9 cellular contexts compared by ENCODE assay signal in genomic region chr5:172455511-172456061, GRCh38. TPM values are rescaled to one million over a fixed set of nuclear protein-coding genes. Genes with fewer than 3 reads are reported as not detected.
DNase-seq lines count a peak whose midpoint lies in the region; ATAC-seq and TF ChIP-seq lines count a peak whose summit lies in the region.
"Had no signal": no experiment of that assay in that cellular context is flagged by ENCODE, and none has a peak within 500 bp of the region (broad histone marks: within the 10 kb centered on the region; RNA-seq: fewer than 3 reads in every experiment).

No MANE protein-coding gene starts in this region.

- H3K4me3 ChIP-seq in cardiac fibroblast (replicated peaks in 1 of 2; ENCODE audit: low read depth in 2 of 2, low read length in 2 of 2) (no peak overlapping the region), lung (no peak overlapping the region)

- ATAC-seq in natural killer cell (no peak), lung (ENCODE audit: insufficient read depth, low FRiP score) (peak; percentile 23)
- ATAC-seq in natural killer cell treated with Interleukin-12 subunit alpha and Interleukin-12 subunit beta and Interleukin-15 and Interleukin-18, amount 100 ng/mL, for 72 hours: no peak

- no peaks in the 10 kb centered on the region for H3K9me3 Mint-ChIP-seq in natural killer cell
- H3K9me3 Mint-ChIP-seq in natural killer cell treated with Interleukin-12 subunit alpha and Interleukin-12 subunit beta and Interleukin-15 and Interleukin-18, amount 100 ng/mL, for 72 hours: no peaks in the 10 kb centered on the region

- no peaks in the 10 kb centered on the region for H3K36me3 ChIP-seq in lung (ENCODE audit: control insufficient read depth in 2 of 2, insufficient read depth in 2 of 2, low read length in 2 of 2)

- intact Hi-C loops in natural killer cell (cut with micrococcal nuclease): no loop called here

- TF ChIP-seq CTCF in natural killer cell (IDR thresholded peaks at IDR 0.05) (no peak), cardiac fibroblast (IDR thresholded peaks at IDR 0.05; ENCODE audit: low read depth, low read length) (no peak), lung (IDR thresholded peaks at IDR 0.05; ENCODE audit: control extremely low read depth, extremely low read depth) (no peak)

- peaks cover 14% of the 10 kb centered on the region in 2 donors for H3K4me1 Mint-ChIP-seq in natural killer cell
- peaks cover 5 to 16% of the 10 kb centered on the region in 2 donors for H3K4me1 Mint-ChIP-seq in natural killer cell treated with Interleukin-12 subunit alpha and Interleukin-12 subunit beta and Interleukin-15 and Interleukin-18, amount 100 ng/mL, for 72 hours (ENCODE audit: low read depth in 2 of 2)

- no peaks in the 10 kb centered on the region for H3K27me3 ChIP-seq in lung (ENCODE audit: control insufficient read depth, insufficient read depth)

- H3K9me3 ChIP-seq in lung (ENCODE audit: control insufficient read depth in 2 of 2, insufficient read depth in 1 of 2, low read length in 1 of 2): no peaks in the 10 kb centered on the region

- WGBS in lung, 2 donors: 57 to 71% methylated on average over 13 of the region's 13 CpGs

- H3K4me1 ChIP-seq in lung (ENCODE audit: control insufficient read depth in 2 of 2, insufficient read depth in 2 of 2, low read length in 2 of 2): peaks cover 0 to 11% of the 10 kb centered on the region in 2 donors

- no peak for DNase-seq in natural killer cell
- DNase-seq in natural killer cell treated with Interleukin-12 subunit alpha and Interleukin-12 subunit beta and Interleukin-15 and Interleukin-18, amount 100 ng/mL, for 72 hours (ENCODE audit: low spot score): no peak
- peak; percentile 67 to 72 for DNase-seq in cardiac fibroblast (ENCODE audit: low read depth in 2 of 2)
- no peak for DNase-seq in lung (ENCODE audit: low spot score)
- no peak for DNase-seq in stimulated activated CD4-positive, alpha-beta T cell treated with anti-CD3 and anti-CD28 coated beads, Interleukin-4, amount 100 ng/mL, for 1 hour
- no peak for DNase-seq in effector CD4-positive, alpha-beta T cell
- no peak for DNase-seq in NCI-H1092 (lab: John Stamatoyannopoulos, UW)
- no peak for DNase-seq in stimulated activated CD4-positive, alpha-beta T cell treated with anti-CD3 and anti-CD28 coated beads, Interleukin-4, amount 100 ng/mL, for 24 hours
- DNase-seq: NCI-H1092 treated with DMSO at 0.1 percent for 48 hours had no signal

- peaks cover 38 to 42% of the 10 kb centered on the region in 2 donors for H3K27me3 Mint-ChIP-seq in natural killer cell (ENCODE audit: low read depth in 2 of 2)
- H3K27me3 Mint-ChIP-seq in natural killer cell treated with Interleukin-12 subunit alpha and Interleukin-12 subunit beta and Interleukin-15 and Interleukin-18, amount 100 ng/mL, for 72 hours: peaks cover 24 to 26% of the 10 kb centered on the region in 2 donors

- H3K4me3 Mint-ChIP-seq in natural killer cell: peak overlapping the region; percentile 82
- no peak overlapping the region for H3K4me3 Mint-ChIP-seq in natural killer cell treated with Interleukin-12 subunit alpha and Interleukin-12 subunit beta and Interleukin-15 and Interleukin-18, amount 100 ng/mL, for 72 hours

- H3K36me3 Mint-ChIP-seq in natural killer cell: no peaks in the 10 kb centered on the region
- no peaks in the 10 kb centered on the region for H3K36me3 Mint-ChIP-seq in natural killer cell treated with Interleukin-12 subunit alpha and Interleukin-12 subunit beta and Interleukin-15 and Interleukin-18, amount 100 ng/mL, for 72 hours

- peak overlapping the region in 1 of 2 donors; percentile 24 for H3K27ac ChIP-seq in lung (ENCODE audit: low read depth in 1 of 2, low read length in 1 of 2)

- no peak overlapping the region for H3K27ac Mint-ChIP-seq in natural killer cell
- no peak overlapping the region for H3K27ac Mint-ChIP-seq in natural killer cell treated with Interleukin-12 subunit alpha and Interleukin-12 subunit beta and Interleukin-15 and Interleukin-18, amount 100 ng/mL, for 72 hours

RNA-seq across cellular contexts. Expression of gene SH3PXD2B, which starts 1.3 kb away (rescaled TPM):
- total RNA-seq in natural killer cell: under 1 TPM in 2 of 3 donors, not detected in 1; 0.25 to 0.35 TPM
- total RNA-seq in natural killer cell treated with Interleukin-12 subunit alpha and Interleukin-12 subunit beta and Interleukin-15 and Interleukin-18, amount 100 ng/mL, for 72 hours: under 1 TPM; 0.08 to 0.33 TPM
- 10 to 100 TPM; 13.0 to 56.0 TPM for total RNA-seq in lung
- 10 to 100 TPM in 1 of 2 donors, 1 to 10 TPM in 1; 8.0 to 29.7 TPM for polyA plus RNA-seq in lung

Comparison
In these comparisons a context has a peak if more than half of its experiments do, and no peak if none do; other contexts are left out.
1. DNase-seq: peak in cardiac fibroblast (2 of 2); none in natural killer cell (single experiment), natural killer cell treated with Interleukin-12 subunit alpha and Interleukin-12 subunit beta and Interleukin-15 and Interleukin-18, amount 100 ng/mL, for 72 hours (single experiment), lung (single experiment), stimulated activated CD4-positive, alpha-beta T cell treated with anti-CD3 and anti-CD28 coated beads, Interleukin-4, amount 100 ng/mL, for 1 hour (single experiment), effector CD4-positive, alpha-beta T cell (single experiment), NCI-H1092 (single experiment) and stimulated activated CD4-positive, alpha-beta T cell treated with anti-CD3 and anti-CD28 coated beads, Interleukin-4, amount 100 ng/mL, for 24 hours (single experiment).
2. RNA of gene SH3PXD2B, which starts 1.3 kb away (total RNA-seq): 13.0 to 56.0 TPM in lung; 0.08 to 0.33 TPM in natural killer cell treated with Interleukin-12 subunit alpha and Interleukin-12 subunit beta and Interleukin-15 and Interleukin-18, amount 100 ng/mL, for 72 hours and 0.25 to 0.35 TPM in natural killer cell; every median in the first group is over 10 times any median in the second.